ENCODE assay signal across 12 cellular contexts in genomic region chr19:16337809-16338469, GRCh38. TPM values are rescaled to one million over a fixed set of nuclear protein-coding genes. Genes with fewer than 3 reads are reported as not detected.
DNase-seq lines count a peak whose midpoint lies in the region; ATAC-seq and TF ChIP-seq lines count a peak whose summit lies in the region.
"Had no signal": no experiment of that assay in that cellular context is flagged by ENCODE, and none has a peak within 500 bp of the region (broad histone marks: within the 10 kb centered on the region; RNA-seq: fewer than 3 reads in every experiment).

No MANE protein-coding gene starts in this region.

- H4K8ac ChIP-seq in IMR-90 (ENCODE audit: low read depth in 2 of 2, low read length in 2 of 2) = peak overlapping the region; percentile 90 to 91

- peak overlapping the region; percentile 62 for H3K14ac ChIP-seq in IMR-90 (replicated peaks; ENCODE audit: low read depth, low read length)

- peak overlapping the region; percentile 91 for H2BK5ac ChIP-seq in IMR-90 (ENCODE audit: low read depth, low read length, poor library complexity, severe bottlenecking)

- H3K9me3 ChIP-seq in CD4-positive, alpha-beta T cell (ENCODE audit: control insufficient read depth, low read length) = no peaks in the 10 kb centered on the region
- H3K9me3 ChIP-seq in IMR-90 (ENCODE audit: control insufficient read depth, insufficient read depth, low read length) (no peaks in the 10 kb centered on the region), psoas muscle (no peaks in the 10 kb centered on the region), HAP-1 (no peaks in the 10 kb centered on the region)

- H4K5ac ChIP-seq in IMR-90 (ENCODE audit: low read depth, low read length) = peak overlapping the region; percentile 17

- no peaks in the 10 kb centered on the region for H3K36me3 Mint-ChIP-seq in CD4-positive, alpha-beta T cell (ENCODE audit: low read depth)

- 53% methylated on average over 2 of the region's 13 CpGs; no CpG with 5 or more reads in 1 of the 2 experiments for WGBS in IMR-90 (ENCODE audit: extremely low coverage in 2 of 2, insufficient read length in 1 of 2), 2 experiments
- 57 to 81% (median 58%) methylated on average over 13 of the region's 13 CpGs for WGBS in psoas muscle, 3 donors

- no peak for TF ChIP-seq POLR2A in IMR-90 (IDR thresholded peaks at IDR 0.05; ENCODE audit: low read depth, low read length)

- H3K18ac ChIP-seq in IMR-90 (ENCODE audit: low read depth, low read length) = peak overlapping the region; percentile 10

- dilution Hi-C loops in IMR-90 (cut with HindIII; ENCODE audit: low sequenced_read_pairs, unreplicated experiment) = no loop called here

- H3K9ac ChIP-seq in IMR-90 (ENCODE audit: low read depth, low read length) = no peak overlapping the region

- H3K4me1 ChIP-seq in IMR-90 (ENCODE audit: control insufficient read depth, insufficient read depth, low read length) (peaks cover 21% of the 10 kb centered on the region), psoas muscle (peaks cover 36% of the 10 kb centered on the region), HAP-1 (peaks cover 10% of the 10 kb centered on the region)

- H2AK9ac ChIP-seq in IMR-90 (replicated peaks; ENCODE audit: low read depth, low read length, poor library complexity) = peak overlapping the region; percentile 80

- no peak for TF ChIP-seq CTCF in CD4-positive, alpha-beta T cell (IDR thresholded peaks at IDR 0.05)
- TF ChIP-seq CTCF in IMR-90 (conservative IDR thresholded peaks at IDR 0.05; ENCODE audit: low read depth, low read length) (no peak), coronary artery (IDR thresholded peaks at IDR 0.05) (no peak), psoas muscle (IDR thresholded peaks at IDR 0.05) (no peak)

- no peak overlapping the region for H3K4me3 ChIP-seq in IMR-90 (ENCODE audit: insufficient read depth, low read depth, low read length)
- peak overlapping the region; percentile 0 for H3K4me3 ChIP-seq in coronary artery
- H3K4me3 ChIP-seq in psoas muscle = no peak overlapping the region
- no peak overlapping the region for H3K4me3 ChIP-seq in HAP-1

- H2BK15ac ChIP-seq in IMR-90 (ENCODE audit: low read depth, low read length) = peak overlapping the region; percentile 85

- no peak overlapping the region for H3K4me2 ChIP-seq in IMR-90 (ENCODE audit: low read depth, low read length)

- no peak for TF ChIP-seq RAD21 in IMR-90 (IDR thresholded peaks at IDR 0.05; ENCODE audit: low read length)

- H3K23ac ChIP-seq in IMR-90 (ENCODE audit: low read depth, low read length) = peak overlapping the region; percentile 39

- H3K27ac ChIP-seq in CD4-positive, alpha-beta T cell (ENCODE audit: low read depth, low read length) = peak overlapping the region; percentile 46
- H3K27ac ChIP-seq in IMR-90 (ENCODE audit: insufficient read depth, low read length) (peak overlapping the region; percentile 69), coronary artery (peak overlapping the region; percentile 61 to 73), psoas muscle (peak overlapping the region; percentile 27), caudate nucleus (ENCODE audit: low read depth, low read length) (no peak overlapping the region)

- no peak for ATAC-seq in CD4-positive, alpha-beta T cell (ENCODE audit: poor library complexity)
- peak; percentile 7 for ATAC-seq in IMR-90 (ENCODE audit: low read depth)
- peak in 3 of 4 donors; percentile 1 to 2 (median 1) for ATAC-seq in psoas muscle
- no peak for ATAC-seq in left colon

- peak overlapping the region; percentile 93 for H3K27ac Mint-ChIP-seq in CD4-positive, alpha-beta T cell

- in situ Hi-C loops in IMR-90 (cut with MboI; ENCODE audit: low sequenced_read_pairs) = no loop called here
- in situ Hi-C loops in HAP-1 (cut with MboI; ENCODE audit: low sequenced_read_pairs) = no loop called here

- H3K27me3 Mint-ChIP-seq in CD4-positive, alpha-beta T cell = no peaks in the 10 kb centered on the region

- H3K4me3 Mint-ChIP-seq in CD4-positive, alpha-beta T cell = peak overlapping the region; percentile 90

- POLR2A ChIA-PET in CD4-positive, alpha-beta T cell (lab: Charles Lee) = interaction anchor here (0.5 to 31.1 kb wide), 4 partner anchors 9 to 501 kb away, joined by 3 to 3819 read pairs (median 144); partner anchors contain the start of gene KLF2
- POLR2A ChIA-PET in IMR-90 (lab: Charles Lee; ENCODE audit: unreplicated experiment) = interaction anchor here (1.0 kb wide), 1 partner anchor 14 kb away, joined by 4 read pairs; no protein-coding TSS in a partner anchor

- no peaks in the 10 kb centered on the region for H4K20me1 ChIP-seq in IMR-90 (ENCODE audit: insufficient read depth, low read length)

- H3K9me1 ChIP-seq in IMR-90 (ENCODE audit: insufficient read depth, low read length) = peaks cover 13% of the 10 kb centered on the region

- no peaks in the 10 kb centered on the region for H3K9me3 Mint-ChIP-seq in CD4-positive, alpha-beta T cell

- peak overlapping the region; percentile 98 for H3K4ac ChIP-seq in IMR-90 (ENCODE audit: low read depth, low read length)

- peak overlapping the region; percentile 72; the same call in 1 of the 2 replicates for H3K56ac ChIP-seq in IMR-90 (ENCODE audit: extremely low read depth, insufficient read depth, low read length)

- intact Hi-C loops in CD4-positive, alpha-beta T cell (cut with DNase I, micrococcal nuclease) = loop anchor here in 1 of 2 experiments (2.0 kb wide), 1 partner anchor 19 kb away; no protein-coding TSS in a partner anchor
- intact Hi-C loops in IMR-90 (cut with micrococcal nuclease) (loop anchor here (2.0 kb wide), 1 partner anchor 45 kb away; no protein-coding TSS in a partner anchor), psoas muscle (cut with DNase I) (no loop called here), left colon (cut with DNase I, micrococcal nuclease) (no loop called here)

- DNase-seq in CD4-positive, alpha-beta T cell = no peak
- DNase-seq in IMR-90 (no peak), coronary artery (ENCODE audit: low spot score) (no peak), psoas muscle (no peak), left colon (no peak), HAP-1 (ENCODE audit: low spot score in 2 of 2) (no peak), caudate nucleus (lab: John Stamatoyannopoulos, UW) (no peak)
- DNase-seq: activated gamma-delta T cell, cortex of kidney, DMS79, NCI-H2081 treated with DMSO at 0.1 percent for 48 hours, retina had no signal

- H3K79me1 ChIP-seq in IMR-90 (ENCODE audit: low read depth in 1 of 2, low read length in 2 of 2) = no peaks in the 10 kb centered on the region; a peak in 1 of 4 replicates

- H3K4me1 Mint-ChIP-seq in CD4-positive, alpha-beta T cell (ENCODE audit: low read depth) = peaks cover 67% of the 10 kb centered on the region

- H3K36me3 ChIP-seq in IMR-90 (ENCODE audit: control insufficient read depth, insufficient read depth, low read length) (no peaks in the 10 kb centered on the region), psoas muscle (ENCODE audit: insufficient read depth in 1 of 2, low read depth in 1 of 2) (no peaks in the 10 kb centered on the region), HAP-1 (replicated peaks) (no peaks in the 10 kb centered on the region)

- CTCF ChIA-PET in CD4-positive, alpha-beta T cell (lab: Charles Lee) = interaction anchor here (1.0 to 8.0 kb wide), 9 partner anchors 9 to 45 kb away, joined by 3 to 35 read pairs (median 5); no protein-coding TSS in a partner anchor
- CTCF ChIA-PET in IMR-90 (lab: Yijun Ruan, JAX) = interaction anchor here (0.7 to 1.6 kb wide), 3 partner anchors 36 to 59 kb away, joined by 4 to 7 read pairs (median 6); no protein-coding TSS in a partner anchor

- H2AFZ ChIP-seq in IMR-90 (replicated peaks; ENCODE audit: low read length, poor library complexity) = peak overlapping the region; percentile 84

- peak overlapping the region; percentile 85 for H2BK20ac ChIP-seq in IMR-90 (ENCODE audit: low read depth, low read length)

- H3K27me3 ChIP-seq in CD4-positive, alpha-beta T cell (ENCODE audit: control insufficient read depth, insufficient read depth, low read length) = no peaks in the 10 kb centered on the region
- no peaks in the 10 kb centered on the region for H3K27me3 ChIP-seq in IMR-90 (ENCODE audit: control insufficient read depth, insufficient read depth, low read length)
- H3K27me3 ChIP-seq in psoas muscle (ENCODE audit: insufficient read depth in 3 of 3, low read length in 2 of 3) = no peaks in the 10 kb centered on the region
- H3K27me3 ChIP-seq in HAP-1 (ENCODE audit: low read depth) = no peaks in the 10 kb centered on the region

- peak overlapping the region; percentile 91 for H4K91ac ChIP-seq in IMR-90 (ENCODE audit: insufficient read depth, low read depth, low read length)

- peak overlapping the region; percentile 92 for H2AK5ac ChIP-seq in IMR-90 (ENCODE audit: low read depth, low read length)

- H2BK120ac ChIP-seq in IMR-90 (ENCODE audit: low read depth, low read length) = peak overlapping the region; percentile 93

- no TSS peak for BruUV-seq in IMR-90 (replicated peaks; lab: Mats Ljungman, UMichigan)

TF ChIP-seq in IMR-90, 13 proteins besides CTCF, POLR2A, EP300 and RAD21 (continues in another document):
- TF ChIP-seq MXI1 (IDR thresholded peaks at IDR 0.05; ENCODE audit: borderline replicate concordance, low read depth, low read length) (no peak), CHD1 (IDR thresholded peaks at IDR 0.05; ENCODE audit: low read depth, low read length) (no peak), BHLHE40 (IDR thresholded peaks at IDR 0.05; ENCODE audit: low read depth, low read length) (no peak), NFE2L2 (IDR thresholded peaks at IDR 0.05; ENCODE audit: low read depth, low read length) (no peak), RCOR1 (IDR thresholded peaks at IDR 0.05; ENCODE audit: insufficient replicate concordance, low read length) (no peak), FOS (IDR thresholded peaks at IDR 0.05; ENCODE audit: low read depth, low read length) (no peak), MAFK (IDR thresholded peaks at IDR 0.05; ENCODE audit: low read depth, low read length) (no peak)
- TF ChIP-seq, protein P1, sequence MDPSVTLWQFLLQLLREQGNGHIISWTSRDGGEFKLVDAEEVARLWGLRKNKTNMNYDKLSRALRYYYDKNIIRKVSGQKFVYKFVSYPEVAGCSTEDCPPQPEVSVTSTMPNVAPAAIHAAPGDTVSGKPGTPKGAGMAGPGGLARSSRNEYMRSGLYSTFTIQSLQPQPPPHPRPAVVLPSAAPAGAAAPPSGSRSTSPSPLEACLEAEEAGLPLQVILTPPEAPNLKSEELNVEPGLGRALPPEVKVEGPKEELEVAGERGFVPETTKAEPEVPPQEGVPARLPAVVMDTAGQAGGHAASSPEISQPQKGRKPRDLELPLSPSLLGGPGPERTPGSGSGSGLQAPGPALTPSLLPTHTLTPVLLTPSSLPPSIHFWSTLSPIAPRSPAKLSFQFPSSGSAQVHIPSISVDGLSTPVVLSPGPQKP (IDR thresholded peaks at IDR 0.05; ENCODE audit: borderline replicate concordance, low read depth, low read length) = no peak

RNA-seq across cellular contexts. Expression of gene KLF2, which starts 13.3 kb away (rescaled TPM):
- 1,000 to 10,000 TPM; 1,201 to 1,291 TPM for total RNA-seq in CD4-positive, alpha-beta T cell
- total RNA-seq in IMR-90 (2012; rRNA removed) = 1.1 and 3.3 TPM in 2 replicates
- polyA plus RNA-seq in IMR-90 (2012; rRNA removed) = 34.4 and 38.9 TPM in 2 replicates
- polyA plus RNA-seq in IMR-90 (2012; cell fraction: cytosol; rRNA removed) = 49.1 and 78.5 TPM in 2 replicates
- 129 and 171 TPM in 2 replicates for polyA plus RNA-seq in IMR-90 (2012; cell fraction: nucleus; rRNA removed; ENCODE audit: low replicate concordance)
- total RNA-seq in psoas muscle = 10 to 100 TPM; 12.7 to 35.4 (median 24.0) TPM
- polyA plus RNA-seq in psoas muscle = 10 to 100 TPM in 1 of 3 donors, 1 to 10 TPM in 2; 3.3 to 24.2 (median 5.3) TPM
- 10 to 100 TPM; 28.2 to 29.4 TPM for total RNA-seq in left colon

Comparison
In these comparisons a context has a peak if more than half of its experiments do, and no peak if none do; other contexts are left out.
1. ATAC-seq: peak in IMR-90 (single experiment) and psoas muscle (3 of 4); none in CD4-positive, alpha-beta T cell (single experiment) and left colon (single experiment).
2. RNA of gene KLF2, which starts 13.3 kb away (total RNA-seq): 1,201 to 1,291 TPM in CD4-positive, alpha-beta T cell; 28.2 to 29.4 TPM in left colon, 12.7 to 35.4 TPM in psoas muscle and 1.1 to 3.3 TPM in IMR-90; every median in the first group is over 10 times any median in the second.